9 cellular contexts compared by ENCODE assay signal in the genomic region with DNA sequence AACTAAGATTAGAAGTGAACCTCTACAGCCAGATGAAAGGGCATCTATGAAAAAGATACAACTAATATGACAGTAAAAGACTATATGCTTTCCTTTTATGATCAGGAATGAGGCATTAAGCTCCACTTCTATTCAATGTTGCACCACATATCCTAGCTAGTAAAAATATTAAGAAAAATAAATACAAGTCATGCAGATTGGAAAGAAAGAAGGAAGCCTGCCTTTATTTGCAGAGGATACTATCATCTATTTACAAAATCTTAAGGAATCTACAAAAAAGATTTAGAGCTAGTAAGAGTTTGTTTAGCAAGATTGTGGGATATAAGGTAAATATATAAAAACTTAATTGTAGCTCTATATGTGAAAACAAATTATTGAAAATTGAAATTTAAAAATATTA.
"Had no signal": no experiment of that assay in that cellular context is flagged by ENCODE, and none has a peak within 500 bp of the region (broad histone marks: within the 10 kb centered on the region; RNA-seq: fewer than 3 reads in every experiment).

No MANE protein-coding gene starts in this region.

- ATAC-seq: GM23338, HCT116 had no signal

- H3K36me3 ChIP-seq: HAP-1 had no signal

- H3K27ac ChIP-seq: GM23248 had no signal

- H3K4me2 ChIP-seq: GM23338 had no signal

- H3K4me3 ChIP-seq: GM23248, GM23338, HAP-1 had no signal

- H2AFZ ChIP-seq: GM23248, GM23338 had no signal

- DNase-seq: GM23248, GOT3, H7, H9, HCEC 1CT, HFFc6 had no signal

- H3K4me1 ChIP-seq: HAP-1 had no signal

- H3K9ac ChIP-seq: GM23248 had no signal

- H3K9me3 ChIP-seq: HAP-1 had no signal
